8 cellular contexts compared by ENCODE assay signal in genomic region chr20:35664544-35665206, GRCh38. TPM values are rescaled to one million over a fixed set of nuclear protein-coding genes. Genes with fewer than 3 reads are reported as not detected.
A peak's percentile ranks its signal among the peaks of the same experiment; 100 is the strongest.
DNase-seq lines count a peak whose midpoint lies in the region; ATAC-seq and TF ChIP-seq lines count a peak whose summit lies in the region.

Gene CPNE1 (minus strand): TSS chr20:35664900. CDS start chr20:35632923, 31,977 bp downstream.
Gene RBM12 (minus strand): TSS chr20:35664900. CDS start chr20:35655322, 9,578 bp downstream.

- peaks cover 5% of the 10 kb centered on the region for H3K36me3 ChIP-seq in GM06990 (ENCODE audit: control insufficient read depth, insufficient read depth, low read length)

- TF ChIP-seq CTCF in GM06990 (IDR thresholded peaks at IDR 0.05; ENCODE audit: insufficient read depth, low read length, poor library complexity, severe bottlenecking) (no peak), omental fat pad (IDR thresholded peaks at IDR 0.05) (no peak)

- H3K9me3 Mint-ChIP-seq in activated naive CD4-positive, alpha-beta T cell treated with anti-CD3 and anti-CD28 coated beads, Interleukin-2, amount 50 U/mL, for 72 hours, result no peaks in the 10 kb centered on the region

- no peaks in the 10 kb centered on the region for H3K27me3 ChIP-seq in GM06990 (replicated peaks; ENCODE audit: control insufficient read depth, insufficient read depth, low read length)

- H3K4me3 ChIP-seq in GM06990 (replicated peaks; ENCODE audit: low read depth, low read length), result peak within 1 kb of the TSS; percentile 96

- H3K27ac Mint-ChIP-seq in activated naive CD4-positive, alpha-beta T cell treated with anti-CD3 and anti-CD28 coated beads, Interleukin-2, amount 50 U/mL, for 72 hours, result peak within 1 kb of the TSS; percentile 99 to 100

- DNase-seq in GM06990 (ENCODE audit: extremely low read depth, insufficient read length), result peak; percentile 97
- DNase-seq in NCI-H1105 (lab: John Stamatoyannopoulos, UW), result peak; percentile 91
- DNase-seq in SKM-1 (lab: John Stamatoyannopoulos, UW; ENCODE audit: unreplicated experiment), result peak; percentile 82
- peak; percentile 91 to 93 for DNase-seq in activated naive CD4-positive, alpha-beta T cell treated with anti-CD3 and anti-CD28 coated beads, Interleukin-2, amount 50 U/mL, for 72 hours (ENCODE audit: low spot score in 2 of 2)
- DNase-seq in glomerular visceral epithelial cell (ENCODE audit: extremely low spot score), result peak; percentile 94
- peak; percentile 51 for DNase-seq in omental fat pad (ENCODE audit: low spot score)

- peak; percentile 66 for ATAC-seq in HG02588 (IDR thresholded peaks at IDR 0.05; ENCODE audit: unreplicated experiment)
- ATAC-seq in activated naive CD4-positive, alpha-beta T cell treated with anti-CD3 and anti-CD28 coated beads, Interleukin-2, amount 50 U/mL, for 72 hours, result peak; percentile 59 to 66
- ATAC-seq in omental fat pad (ENCODE audit: low FRiP score), result peak; percentile 92

- H3K27ac ChIP-seq in temporal lobe (ENCODE audit: low read depth, low read length), result peak within 1 kb of the TSS; percentile 91

- H3K36me3 Mint-ChIP-seq in activated naive CD4-positive, alpha-beta T cell treated with anti-CD3 and anti-CD28 coated beads, Interleukin-2, amount 50 U/mL, for 72 hours, result peaks cover 32 to 41% of the 10 kb centered on the region in 2 donors

RNA-seq across cellular contexts. Expression of gene CPNE1, which starts in this region (rescaled TPM):
- total RNA-seq in activated naive CD4-positive, alpha-beta T cell treated with anti-CD3 and anti-CD28 coated beads, Interleukin-2, amount 50 U/mL, for 72 hours, result 100 to 1,000 TPM; 332 to 352 TPM
- 100 to 1,000 TPM in 1 of 4 donors, 10 to 100 TPM in 3; 50.7 to 113 (median 85.2) TPM for total RNA-seq in omental fat pad
- 42.8 TPM for total RNA-seq in temporal lobe

RNA-seq across cellular contexts. Expression of gene RBM12, which starts in this region (rescaled TPM):
- 100 to 1,000 TPM; 110 to 116 TPM for total RNA-seq in activated naive CD4-positive, alpha-beta T cell treated with anti-CD3 and anti-CD28 coated beads, Interleukin-2, amount 50 U/mL, for 72 hours
- 10 to 100 TPM; 31.4 to 43.2 (median 33.9) TPM for total RNA-seq in omental fat pad
- 73.8 TPM for total RNA-seq in temporal lobe

Comparison
In these comparisons a context has a peak if more than half of its experiments do, and no peak if none do; other contexts are left out.
1. Peak in every context shown above with its lines: DNase-seq, ATAC-seq, H3K4me3 ChIP-seq and H3K27ac ChIP-seq.